Comparison of ENCODE assay signal across 1 cellular context in the genomic region with DNA sequence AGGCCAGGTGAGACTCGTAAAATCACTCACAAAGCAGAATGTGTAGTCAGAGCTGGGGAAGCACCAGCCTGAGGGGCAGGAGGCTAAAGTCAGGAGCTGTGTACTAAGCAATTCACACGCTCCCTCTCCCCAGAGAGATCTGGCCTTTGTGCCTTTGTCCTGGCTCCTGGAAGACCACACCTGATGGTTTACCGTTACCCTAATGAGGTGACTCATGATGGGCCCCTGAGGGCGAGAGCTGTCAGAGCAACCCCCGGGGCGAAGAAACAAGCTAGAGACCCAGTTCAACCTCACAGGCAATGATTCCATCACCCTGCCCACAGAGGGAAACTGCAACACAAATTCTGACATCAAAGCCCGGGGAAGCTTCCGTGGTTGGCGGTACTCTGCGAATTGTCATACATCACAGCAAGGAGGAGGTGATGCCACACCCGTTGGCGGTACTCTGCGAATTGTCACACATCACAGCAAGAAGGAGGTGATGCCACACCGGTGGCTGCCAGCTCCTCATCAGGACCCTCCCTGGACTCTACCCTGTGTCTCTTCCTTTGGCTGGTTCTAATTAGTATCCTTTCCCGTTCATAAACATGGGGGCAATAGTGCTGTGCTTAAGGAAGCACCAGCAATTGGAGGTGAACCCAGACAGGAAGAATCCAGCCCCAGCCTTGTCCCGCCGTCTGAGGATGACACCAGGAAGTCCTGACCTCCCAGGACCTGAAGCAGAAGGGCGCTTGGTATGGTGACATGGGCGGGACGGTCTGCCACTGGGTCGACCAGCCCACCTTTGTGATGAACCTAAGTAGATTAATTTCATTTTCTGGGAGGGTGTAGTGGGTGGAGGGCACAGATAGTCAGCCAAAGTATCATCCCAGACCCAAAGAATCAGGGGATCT.
TF ChIP-seq lines count a peak whose summit lies in the region.

No MANE protein-coding gene starts in this region.

TF ChIP-seq in SK-N-SH, 30 proteins besides CTCF, POLR2A, EP300 and RAD21 (continued from another document):
- TF ChIP-seq EZH2phosphoT487 (IDR thresholded peaks at IDR 0.05; ENCODE audit: borderline replicate concordance, low read depth): no peak
- TF ChIP-seq RFX5 (IDR thresholded peaks at IDR 0.05; ENCODE audit: low read length): no peak
- no peak for TF ChIP-seq MEF2A (IDR thresholded peaks at IDR 0.05; ENCODE audit: borderline replicate concordance, low read depth)
- TF ChIP-seq, protein P1, sequence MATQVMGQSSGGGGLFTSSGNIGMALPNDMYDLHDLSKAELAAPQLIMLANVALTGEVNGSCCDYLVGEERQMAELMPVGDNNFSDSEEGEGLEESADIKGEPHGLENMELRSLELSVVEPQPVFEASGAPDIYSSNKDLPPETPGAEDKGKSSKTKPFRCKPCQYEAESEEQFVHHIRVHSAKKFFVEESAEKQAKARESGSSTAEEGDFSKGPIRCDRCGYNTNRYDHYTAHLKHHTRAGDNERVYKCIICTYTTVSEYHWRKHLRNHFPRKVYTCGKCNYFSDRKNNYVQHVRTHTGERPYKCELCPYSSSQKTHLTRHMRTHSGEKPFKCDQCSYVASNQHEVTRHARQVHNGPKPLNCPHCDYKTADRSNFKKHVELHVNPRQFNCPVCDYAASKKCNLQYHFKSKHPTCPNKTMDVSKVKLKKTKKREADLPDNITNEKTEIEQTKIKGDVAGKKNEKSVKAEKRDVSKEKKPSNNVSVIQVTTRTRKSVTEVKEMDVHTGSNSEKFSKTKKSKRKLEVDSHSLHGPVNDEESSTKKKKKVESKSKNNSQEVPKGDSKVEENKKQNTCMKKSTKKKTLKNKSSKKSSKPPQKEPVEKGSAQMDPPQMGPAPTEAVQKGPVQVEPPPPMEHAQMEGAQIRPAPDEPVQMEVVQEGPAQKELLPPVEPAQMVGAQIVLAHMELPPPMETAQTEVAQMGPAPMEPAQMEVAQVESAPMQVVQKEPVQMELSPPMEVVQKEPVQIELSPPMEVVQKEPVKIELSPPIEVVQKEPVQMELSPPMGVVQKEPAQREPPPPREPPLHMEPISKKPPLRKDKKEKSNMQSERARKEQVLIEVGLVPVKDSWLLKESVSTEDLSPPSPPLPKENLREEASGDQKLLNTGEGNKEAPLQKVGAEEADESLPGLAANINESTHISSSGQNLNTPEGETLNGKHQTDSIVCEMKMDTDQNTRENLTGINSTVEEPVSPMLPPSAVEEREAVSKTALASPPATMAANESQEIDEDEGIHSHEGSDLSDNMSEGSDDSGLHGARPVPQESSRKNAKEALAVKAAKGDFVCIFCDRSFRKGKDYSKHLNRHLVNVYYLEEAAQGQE (IDR thresholded peaks at IDR 0.05; ENCODE audit: low read depth, low read length): no peak
- TF ChIP-seq SMC3 (IDR thresholded peaks at IDR 0.05; ENCODE audit: low read depth, low read length): no peak
- no peak for TF ChIP-seq ELF1 (IDR thresholded peaks at IDR 0.05)
